Comparison of ENCODE assay signal across 11 cellular contexts in the genomic region with DNA sequence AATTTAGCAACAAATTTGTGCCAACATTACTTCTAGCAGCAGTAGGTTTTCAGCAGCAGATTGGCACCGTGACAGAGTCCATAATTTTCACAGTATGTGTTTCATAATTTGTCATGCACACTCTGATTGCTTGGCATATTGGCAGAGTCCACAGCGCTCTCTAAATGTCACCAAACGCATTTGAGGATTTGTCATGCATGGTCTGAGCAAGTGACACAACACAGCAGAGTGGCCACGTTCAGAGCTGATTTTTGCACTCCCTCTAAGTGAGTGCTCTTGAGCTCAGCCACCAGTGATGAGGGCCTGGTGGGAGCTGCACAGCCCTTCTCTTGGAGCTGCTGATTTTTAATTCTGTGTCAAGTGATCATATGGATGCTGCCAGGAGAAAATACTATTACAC.
DNase-seq lines count a peak whose midpoint lies in the region; ATAC-seq, FAIRE-seq and TF ChIP-seq lines count a peak whose summit lies in the region.
"Had no signal": no experiment of that assay in that cellular context is flagged by ENCODE, and none has a peak within 500 bp of the region (broad histone marks: within the 10 kb centered on the region; RNA-seq: fewer than 3 reads in every experiment).

No MANE protein-coding gene starts in this region.

- H3K4me1 ChIP-seq in pancreas (no peaks in the 10 kb centered on the region), vagina (peaks cover 13% of the 10 kb centered on the region)

- H3K4me1 Mint-ChIP-seq in brain = peaks cover 46% of the 10 kb centered on the region

- intact Hi-C loops in pancreas (cut with DNase I) = no loop called here
- intact Hi-C loops in vagina (cut with DNase I) = no loop called here

- H3K27me3 ChIP-seq in pancreas (no peaks in the 10 kb centered on the region), vagina (no peaks in the 10 kb centered on the region)
- H3K27me3 ChIP-seq: gastroesophageal sphincter had no signal

- TF ChIP-seq CTCF in brain (conservative IDR thresholded peaks at IDR 0.05) = no peak
- TF ChIP-seq CTCF in pancreas (IDR thresholded peaks at IDR 0.05) = no peak
- no peak for TF ChIP-seq CTCF in vagina (IDR thresholded peaks at IDR 0.05)

- DNase-seq in NCI-H1105 treated with DMSO at 0.1 percent for 48 hours (lab: John Stamatoyannopoulos, UW) (peak; percentile 71), NCI-H2107 treated with DMSO at 0.1 percent for 48 hours (lab: John Stamatoyannopoulos, UW; ENCODE audit: unreplicated experiment) (peak; percentile 69), pancreas (peak in 1 of 6 donors; percentile 16), vagina (ENCODE audit: extremely low spot score in 2 of 2) (no peak), GM19239 (ENCODE audit: insufficient read length, low spot score) (no peak)
- DNase-seq: activated T-cell treated with anti-CD3 and anti-CD28 coated beads, Interleukin-2, amount 50 U/mL, for 72 hours; effector memory CD4-positive, alpha-beta T cell had no signal

- H3K4me3 ChIP-seq in pancreas (no peak overlapping the region), vagina (no peak overlapping the region)
- H3K4me3 ChIP-seq: gastroesophageal sphincter, skin epidermis had no signal

- H3K27me3 Mint-ChIP-seq in brain = no peaks in the 10 kb centered on the region

- H3K9me3 ChIP-seq in pancreas = no peaks in the 10 kb centered on the region
- H3K9me3 ChIP-seq in vagina = no peaks in the 10 kb centered on the region
- H3K9me3 ChIP-seq: gastroesophageal sphincter had no signal

- no peak for FAIRE-seq in pancreas (lab: Jason Lieb, UNC)
- FAIRE-seq in GM19239 (lab: Jason Lieb, UNC) = no peak

- ATAC-seq in pancreas = peak; percentile 31 to 91 (median 78)
- no peak for ATAC-seq in GM18873 (IDR thresholded peaks at IDR 0.05; ENCODE audit: low FRiP score, unreplicated experiment)
- ATAC-seq: activated T-cell treated with anti-CD3 and anti-CD28 coated beads, Interleukin-2, amount 50 U/mL, for 72 hours; gastroesophageal sphincter had no signal

- H3K4me3 Mint-ChIP-seq in brain = peak overlapping the region in 4 of 5 experiments; percentile 2 to 60 (median 32)
- H3K4me3 Mint-ChIP-seq: activated T-cell treated with anti-CD3 and anti-CD28 coated beads, Interleukin-2, amount 50 U/mL, for 72 hours had no signal

- no peak for TF ChIP-seq POLR2A in vagina (IDR thresholded peaks at IDR 0.05)

- WGBS in pancreas, 2 donors = 19 to 21% methylated on average over 4 of the region's 4 CpGs

- H3K36me3 ChIP-seq in pancreas = no peaks in the 10 kb centered on the region
- H3K36me3 ChIP-seq in vagina = no peaks in the 10 kb centered on the region
- H3K36me3 ChIP-seq: gastroesophageal sphincter had no signal

- peak overlapping the region; percentile 67 to 91 (median 81) for H3K27ac Mint-ChIP-seq in brain
- H3K27ac Mint-ChIP-seq: activated T-cell treated with anti-CD3 and anti-CD28 coated beads, Interleukin-2, amount 50 U/mL, for 72 hours had no signal

- H3K36me3 Mint-ChIP-seq in brain = no peaks in the 10 kb centered on the region

- H3K9me3 Mint-ChIP-seq in brain = peaks cover 0 to 6% (median 2%) of the 10 kb centered on the region in 5 experiments

- no peak overlapping the region for H3K27ac ChIP-seq in pancreas
- H3K27ac ChIP-seq in vagina = no peak overlapping the region
- H3K27ac ChIP-seq: gastroesophageal sphincter, skin epidermis had no signal

Comparison
In these comparisons a context has a peak if more than half of its experiments do, and no peak if none do; other contexts are left out.
1. DNase-seq: peak in NCI-H1105 treated with DMSO at 0.1 percent for 48 hours (single experiment) and NCI-H2107 treated with DMSO at 0.1 percent for 48 hours (single experiment); none in vagina (0 of 2) and GM19239 (single experiment).